ENCODE assay signal across 8 cellular contexts in genomic region chr1:153963850-153964331, GRCh38. TPM values are rescaled to one million over a fixed set of nuclear protein-coding genes. Genes with fewer than 3 reads are reported as not detected.
DNase-seq lines count a peak whose midpoint lies in the region; ATAC-seq, FAIRE-seq and TF ChIP-seq lines count a peak whose summit lies in the region.

No MANE protein-coding gene starts in this region.

- H4K20me1 ChIP-seq in astrocyte (ENCODE audit: insufficient read depth, low read length): peaks cover 11% of the 10 kb centered on the region

- ATAC-seq in activated CD4-positive, alpha-beta T cell treated with anti-CD3 and anti-CD28 coated beads for 36 hours: no peak
- peak; percentile 0 for ATAC-seq in stimulated activated memory B cell treated with anti-CD40 and anti-IgM and Interleukin-4, amounts not matched to agents 10 μg/mL and 1 μg/mL and 100 μg/mL, for 72 hours

- H3K36me3 Mint-ChIP-seq in activated CD4-positive, alpha-beta T cell treated with anti-CD3 and anti-CD28 coated beads for 36 hours (ENCODE audit: low read depth): peaks cover 21% of the 10 kb centered on the region
- peaks cover 8% of the 10 kb centered on the region for H3K36me3 Mint-ChIP-seq in astrocyte (ENCODE audit: low read depth, unreplicated experiment)
- peaks cover 19% of the 10 kb centered on the region for H3K36me3 Mint-ChIP-seq in stimulated activated memory B cell treated with anti-CD40 and anti-IgM and Interleukin-4, amounts not matched to agents 10 μg/mL and 1 μg/mL and 100 μg/mL, for 72 hours

- H3K9me3 ChIP-seq in astrocyte (ENCODE audit: insufficient read depth, low read depth, low read length): no peaks in the 10 kb centered on the region

- H3K4me1 Mint-ChIP-seq in activated CD4-positive, alpha-beta T cell treated with anti-CD3 and anti-CD28 coated beads for 36 hours: peaks cover 48% of the 10 kb centered on the region
- peaks cover 27% of the 10 kb centered on the region for H3K4me1 Mint-ChIP-seq in astrocyte (ENCODE audit: low read depth, unreplicated experiment)
- H3K4me1 Mint-ChIP-seq in stimulated activated memory B cell treated with anti-CD40 and anti-IgM and Interleukin-4, amounts not matched to agents 10 μg/mL and 1 μg/mL and 100 μg/mL, for 72 hours: peaks cover 69% of the 10 kb centered on the region

- H3K4me3 ChIP-seq in astrocyte (ENCODE audit: insufficient read depth, low read depth, low read length): peak overlapping the region; percentile 83

- peak overlapping the region; percentile 95 for H3K9ac ChIP-seq in astrocyte (ENCODE audit: low read length)

- peaks cover 37% of the 10 kb centered on the region for H3K79me2 ChIP-seq in astrocyte (ENCODE audit: insufficient read depth, low read length)

- H3K4me3 Mint-ChIP-seq in activated CD4-positive, alpha-beta T cell treated with anti-CD3 and anti-CD28 coated beads for 36 hours: peak overlapping the region; percentile 81
- H3K4me3 Mint-ChIP-seq in astrocyte (ENCODE audit: unreplicated experiment): peak overlapping the region; percentile 93
- H3K4me3 Mint-ChIP-seq in stimulated activated memory B cell treated with anti-CD40 and anti-IgM and Interleukin-4, amounts not matched to agents 10 μg/mL and 1 μg/mL and 100 μg/mL, for 72 hours: peak overlapping the region; percentile 87

- peak overlapping the region; percentile 94 for H3K27ac Mint-ChIP-seq in activated CD4-positive, alpha-beta T cell treated with anti-CD3 and anti-CD28 coated beads for 36 hours
- peak overlapping the region; percentile 98 for H3K27ac Mint-ChIP-seq in astrocyte (ENCODE audit: unreplicated experiment)
- peak overlapping the region; percentile 85 for H3K27ac Mint-ChIP-seq in stimulated activated memory B cell treated with anti-CD40 and anti-IgM and Interleukin-4, amounts not matched to agents 10 μg/mL and 1 μg/mL and 100 μg/mL, for 72 hours

- peak overlapping the region; percentile 90 for H3K27ac ChIP-seq in astrocyte (ENCODE audit: low read depth, low read length)

- DNase-seq in activated CD4-positive, alpha-beta T cell treated with anti-CD3 and anti-CD28 coated beads for 36 hours: no peak
- no peak for DNase-seq in activated CD4-positive, alpha-beta T cell treated with anti-CD3 and anti-CD28 coated beads for 48 hours
- DNase-seq in M059J (ENCODE audit: low read depth): peak; percentile 70
- DNase-seq in astrocyte (ENCODE audit: low read depth): peak; percentile 58
- DNase-seq in iris pigment epithelial cell (ENCODE audit: low read depth): peak; percentile 34
- DNase-seq in OCI-M1 (lab: John Stamatoyannopoulos, UW): no peak
- DNase-seq in NK-92 (lab: John Stamatoyannopoulos, UW; ENCODE audit: unreplicated experiment): no peak

- no peaks in the 10 kb centered on the region for H3K36me3 ChIP-seq in astrocyte (ENCODE audit: insufficient read depth, low read length)

- CTCF ChIA-PET in activated CD4-positive, alpha-beta T cell treated with anti-CD3 and anti-CD28 coated beads for 36 hours (lab: Charles Lee): interaction anchor here (1.4 to 3.2 kb wide), 3 partner anchors 12 to 23 kb away, joined by 6 to 26 read pairs (median 12); partner anchors contain the start of genes JTB and RAB13

- POLR2A ChIA-PET in activated CD4-positive, alpha-beta T cell treated with anti-CD3 and anti-CD28 coated beads for 36 hours (lab: Charles Lee): interaction anchor here (0.5 to 2.5 kb wide), 9 partner anchors 9 to 59 kb away, joined by 4 to 17 read pairs (median 6); partner anchors contain the start of genes DENND4B, GATAD2B, JTB and RPS27

- peaks cover 36% of the 10 kb centered on the region for H3K4me1 ChIP-seq in astrocyte (ENCODE audit: insufficient read depth, low read length)

- no peaks in the 10 kb centered on the region for H3K27me3 Mint-ChIP-seq in activated CD4-positive, alpha-beta T cell treated with anti-CD3 and anti-CD28 coated beads for 36 hours
- no peaks in the 10 kb centered on the region for H3K27me3 Mint-ChIP-seq in astrocyte (ENCODE audit: low read depth, unreplicated experiment)
- no peaks in the 10 kb centered on the region for H3K27me3 Mint-ChIP-seq in stimulated activated memory B cell treated with anti-CD40 and anti-IgM and Interleukin-4, amounts not matched to agents 10 μg/mL and 1 μg/mL and 100 μg/mL, for 72 hours

- intact Hi-C loops in activated CD4-positive, alpha-beta T cell treated with anti-CD3 and anti-CD28 coated beads for 36 hours (cut with DNase I, micrococcal nuclease): loop anchor here (1.0 to 10.0 kb wide), 7 partner anchors 13 to 429 kb away; partner anchors contain the start of genes S100A6 (in 2 of the 2), DENND4B (in 1 of the 2), JTB (in 1 of the 2) and S100A2 (in 1 of the 2)

- H3K4me2 ChIP-seq in astrocyte (ENCODE audit: low read length): peak overlapping the region; percentile 100

- no peak for TF ChIP-seq CTCF in astrocyte (IDR thresholded peaks at IDR 0.05; ENCODE audit: insufficient read depth, low read depth, low read length)

- H3K9me3 Mint-ChIP-seq in activated CD4-positive, alpha-beta T cell treated with anti-CD3 and anti-CD28 coated beads for 36 hours (ENCODE audit: low read depth): no peaks in the 10 kb centered on the region
- no peaks in the 10 kb centered on the region for H3K9me3 Mint-ChIP-seq in astrocyte (ENCODE audit: unreplicated experiment)
- no peaks in the 10 kb centered on the region for H3K9me3 Mint-ChIP-seq in stimulated activated memory B cell treated with anti-CD40 and anti-IgM and Interleukin-4, amounts not matched to agents 10 μg/mL and 1 μg/mL and 100 μg/mL, for 72 hours

- no peak for FAIRE-seq in astrocyte (lab: Jason Lieb, UNC)

- peak overlapping the region; percentile 59 for H2AFZ ChIP-seq in astrocyte (ENCODE audit: low read depth, low read length)

- no peaks in the 10 kb centered on the region for H3K27me3 ChIP-seq in astrocyte (ENCODE audit: insufficient read depth, low read length)

RNA-seq across cellular contexts. Expression of gene SLC39A1, which starts 0.6 kb away (rescaled TPM):
- total RNA-seq in activated CD4-positive, alpha-beta T cell treated with anti-CD3 and anti-CD28 coated beads for 36 hours: 10 to 100 TPM; 64.4 to 65.5 TPM
- 120 and 138 TPM in 2 replicates for total RNA-seq in M059J (2014; rRNA removed; shearing (Covaris generic))
- 90.2 and 91.7 TPM in 2 replicates for total RNA-seq in astrocyte

RNA-seq across cellular contexts. Expression of gene CREB3L4, which starts 3.8 kb away (rescaled TPM):
- 1 to 10 TPM; 8.5 to 9.1 TPM for total RNA-seq in activated CD4-positive, alpha-beta T cell treated with anti-CD3 and anti-CD28 coated beads for 36 hours
- 6.5 and 9.6 TPM in 2 replicates for total RNA-seq in M059J (2014; rRNA removed; shearing (Covaris generic))
- 5.3 and 6.1 TPM in 2 replicates for total RNA-seq in astrocyte

RNA-seq across cellular contexts. Expression of gene CRTC2, which starts 5.5 kb away (rescaled TPM):
- 10 to 100 TPM; 60.6 to 80.4 TPM for total RNA-seq in activated CD4-positive, alpha-beta T cell treated with anti-CD3 and anti-CD28 coated beads for 36 hours
- total RNA-seq in M059J (2014; rRNA removed; shearing (Covaris generic)): 11.4 and 13.7 TPM in 2 replicates
- total RNA-seq in astrocyte: 38.3 and 38.4 TPM in 2 replicates

RNA-seq across cellular contexts. Expression of gene JTB, which starts 13.6 kb away (rescaled TPM):
- total RNA-seq in activated CD4-positive, alpha-beta T cell treated with anti-CD3 and anti-CD28 coated beads for 36 hours: 100 to 1,000 TPM; 107 to 145 TPM
- total RNA-seq in M059J (2014; rRNA removed; shearing (Covaris generic)): 367 and 415 TPM in 2 replicates
- 103 TPM in 2 replicates for total RNA-seq in astrocyte

RNA-seq across cellular contexts. Expression of gene DENND4B, which starts 17.4 kb away (rescaled TPM):
- 100 to 1,000 TPM; 100 to 110 TPM for total RNA-seq in activated CD4-positive, alpha-beta T cell treated with anti-CD3 and anti-CD28 coated beads for 36 hours
- total RNA-seq in M059J (2014; rRNA removed; shearing (Covaris generic)): 8.4 and 9.0 TPM in 2 replicates
- total RNA-seq in astrocyte: 31.3 and 32.2 TPM in 2 replicates

Comparison
In these comparisons a context has a peak if more than half of its experiments do, and no peak if none do; other contexts are left out.
1. DNase-seq: peak in M059J (single experiment), astrocyte (single experiment) and iris pigment epithelial cell (single experiment); none in activated CD4-positive, alpha-beta T cell treated with anti-CD3 and anti-CD28 coated beads for 36 hours (single experiment), activated CD4-positive, alpha-beta T cell treated with anti-CD3 and anti-CD28 coated beads for 48 hours (single experiment), OCI-M1 (single experiment) and NK-92 (single experiment).
2. Peak in every context shown above with its lines, with median percentiles within 50 percentile points of each other: H3K27ac Mint-ChIP-seq and H3K4me3 Mint-ChIP-seq.